8 cellular contexts compared by ENCODE assay signal in the genomic region with DNA sequence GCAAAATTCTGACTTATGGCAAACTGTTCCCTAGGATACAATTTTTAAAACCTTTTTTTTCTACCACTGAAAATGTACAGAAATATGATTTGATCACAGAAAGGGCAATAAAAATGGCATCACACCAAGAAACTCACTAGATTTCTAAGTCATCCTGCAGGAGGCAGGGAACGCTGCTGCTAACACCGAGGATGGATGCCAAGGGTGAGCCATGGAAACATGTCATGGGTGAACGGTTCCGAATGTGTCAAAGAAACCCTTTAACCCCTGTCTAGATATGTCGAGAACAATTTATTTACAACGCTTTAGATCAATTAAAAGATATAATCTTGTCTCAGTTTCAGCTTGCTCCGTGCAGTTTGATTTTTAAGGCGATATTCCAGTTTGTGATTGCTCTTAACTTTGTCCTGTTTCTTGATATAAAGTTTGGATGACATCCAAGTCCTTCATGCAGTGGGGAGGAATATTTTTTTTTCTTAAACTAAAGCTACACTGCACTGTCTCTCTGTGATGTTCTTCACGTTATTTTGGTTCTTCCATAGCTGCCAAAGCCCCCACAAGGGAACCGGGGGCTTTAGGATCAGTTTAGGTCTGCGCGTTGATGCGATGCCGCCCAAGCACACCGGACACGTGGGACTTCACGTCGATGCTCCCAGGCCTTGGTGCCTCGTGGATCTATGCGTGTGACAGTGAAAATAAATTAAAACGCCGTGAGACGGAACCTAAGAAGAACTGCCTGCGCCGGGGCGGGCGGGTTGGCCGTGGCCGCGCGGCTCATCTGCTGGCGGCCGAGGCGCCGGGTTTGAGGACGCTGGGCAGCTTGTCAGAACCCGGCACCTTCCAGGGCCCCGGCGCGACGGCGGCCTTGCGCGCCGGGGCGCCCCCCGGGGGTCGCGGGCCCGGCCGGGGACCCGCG.
DNase-seq lines count a peak whose midpoint lies in the region; ATAC-seq and TF ChIP-seq lines count a peak whose summit lies in the region.

No MANE protein-coding gene starts in this region.

- 8 to 9% (median 9%) methylated on average over 45 to 53 of the region's 53 CpGs for WGBS in adipose tissue, 3 donors
- WGBS in hepatocyte (ENCODE audit: low lambda C conversion rate, missing lambda C conversion rate): 29% methylated on average over 30 of the region's 53 CpGs

- no peaks in the 10 kb centered on the region for H3K36me3 ChIP-seq in hepatocyte (replicated peaks; ENCODE audit: insufficient read depth, low read depth)

- H3K79me2 ChIP-seq in hepatocyte: peaks cover 7% of the 10 kb centered on the region

- peak overlapping the region; percentile 88 for H3K4me2 ChIP-seq in hepatocyte

- no peaks in the 10 kb centered on the region for H3K9me3 ChIP-seq in hepatocyte (ENCODE audit: low read depth)

- H4K20me1 ChIP-seq in hepatocyte (ENCODE audit: insufficient read depth, poor library complexity, severe bottlenecking): no peaks in the 10 kb centered on the region

- H3K27me3 ChIP-seq in hepatocyte: no peaks in the 10 kb centered on the region

- peak; percentile 67 for DNase-seq in G401 (ENCODE audit: low spot score)
- DNase-seq in NCI-H345 (lab: John Stamatoyannopoulos, UW): peak; percentile 39
- no peak for DNase-seq in hepatocyte (ENCODE audit: low spot score)
- no peak for DNase-seq in skeletal muscle cell (ENCODE audit: low read depth)
- DNase-seq in dedifferentiated amniotic fluid mesenchymal stem cell (ENCODE audit: extremely low spot score): no peak

- H3K4me3 ChIP-seq in hepatocyte (peak overlapping the region; percentile 15), skeletal muscle cell (ENCODE audit: low read depth, low read length) (peak overlapping the region; percentile 45)

- peaks cover 17% of the 10 kb centered on the region for H3K4me1 ChIP-seq in hepatocyte (ENCODE audit: insufficient read depth)

- TF ChIP-seq CTCF in hepatocyte (IDR thresholded peaks at IDR 0.05; ENCODE audit: poor library complexity): no peak

- peak; percentile 23 for ATAC-seq in HG02678 (IDR thresholded peaks at IDR 0.05; ENCODE audit: unreplicated experiment)
- ATAC-seq in HG03460 (IDR thresholded peaks at IDR 0.05; ENCODE audit: unreplicated experiment): no peak

- in situ Hi-C loops in G401 (cut with HindIII; ENCODE audit: low sequenced_read_pairs): no loop called here

- H2AFZ ChIP-seq in hepatocyte: peak overlapping the region; percentile 65

- no peaks in the 10 kb centered on the region for H3K9me2 ChIP-seq in hepatocyte (replicated peaks; ENCODE audit: insufficient read depth)

- H3K27ac ChIP-seq in adipose tissue (ENCODE audit: low read depth, low read length) (peak overlapping the region; percentile 96), hepatocyte (peak overlapping the region; percentile 68)

Comparison
In these comparisons a context has a peak if more than half of its experiments do, and no peak if none do; other contexts are left out.
1. DNase-seq: peak in G401 (single experiment) and NCI-H345 (single experiment); none in hepatocyte (single experiment), skeletal muscle cell (single experiment) and dedifferentiated amniotic fluid mesenchymal stem cell (single experiment).